Comparison of ENCODE assay signal across 20 cellular contexts in the genomic region with DNA sequence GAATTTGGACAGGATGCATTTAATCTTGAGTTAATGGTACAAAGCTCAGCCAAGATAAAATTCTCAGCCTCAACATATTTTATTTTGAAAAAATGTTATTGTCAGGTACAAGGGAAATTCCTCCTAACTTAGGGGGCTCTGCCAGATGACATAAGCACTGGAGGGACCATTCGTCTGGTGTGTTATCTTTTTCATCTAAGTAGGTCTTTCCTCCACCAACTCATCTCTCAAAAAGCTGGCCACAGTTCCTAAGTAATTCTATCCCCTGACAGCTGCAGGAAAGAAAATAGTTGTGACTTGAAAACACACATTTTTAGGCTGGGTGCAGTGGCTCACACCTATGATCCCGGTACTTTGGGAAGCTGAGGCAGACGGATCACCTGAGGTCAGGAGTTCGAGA. TPM values are rescaled to one million over a fixed set of nuclear protein-coding genes. Genes with fewer than 3 reads are reported as not detected.
DNase-seq lines count a peak whose midpoint lies in the region; ATAC-seq, FAIRE-seq and TF ChIP-seq lines count a peak whose summit lies in the region.
"Had no signal": no experiment of that assay in that cellular context is flagged by ENCODE, and none has a peak within 500 bp of the region (broad histone marks: within the 10 kb centered on the region; RNA-seq: fewer than 3 reads in every experiment).

No MANE protein-coding gene starts in this region.

- H3K9ac ChIP-seq in kidney (ENCODE audit: low read length in 2 of 2), result no peak overlapping the region

- no peaks in the 10 kb centered on the region for H3K9me2 ChIP-seq in GM23338 (ENCODE audit: insufficient read depth)

- H3K4me1 ChIP-seq in GM23338 (ENCODE audit: insufficient read depth) (no peaks in the 10 kb centered on the region), SJCRH30 (peaks cover 66% of the 10 kb centered on the region), kidney (ENCODE audit: control insufficient read depth in 1 of 2, insufficient read depth in 1 of 2, low read depth in 1 of 2, low read length in 2 of 2) (peaks cover 9 to 10% of the 10 kb centered on the region in 2 donors)

- H3K4me3 Mint-ChIP-seq in GM23338, result no peak overlapping the region
- no peak overlapping the region for H3K4me3 Mint-ChIP-seq in type B pancreatic cell
- H3K4me3 Mint-ChIP-seq: CD4-positive, CD25-positive, alpha-beta regulatory T cell; IgD-negative memory B cell had no signal

- no peak for ATAC-seq in GM23338
- ATAC-seq in GM21381 (IDR thresholded peaks at IDR 0.05; ENCODE audit: unreplicated experiment), result no peak
- ATAC-seq: GM12878, HCT116 had no signal

- H3K36me3 Mint-ChIP-seq in GM23338 (ENCODE audit: low read depth), result no peaks in the 10 kb centered on the region
- H3K36me3 Mint-ChIP-seq in type B pancreatic cell, result no peaks in the 10 kb centered on the region
- H3K36me3 Mint-ChIP-seq: CD4-positive, CD25-positive, alpha-beta regulatory T cell; IgD-negative memory B cell had no signal

- H3K4me3 ChIP-seq in GM23338, result no peak overlapping the region
- H3K4me3 ChIP-seq in SJCRH30, result no peak overlapping the region
- H3K4me3 ChIP-seq in kidney (ENCODE audit: low read length in 2 of 2), result no peak overlapping the region
- H3K4me3 ChIP-seq: GM12878 had no signal

- intact Hi-C loops in kidney (cut with DNase I), result no loop called here

- peak overlapping the region; percentile 84; the same call in 1 of the 2 replicates for H2AFZ ChIP-seq in GM23338

- H3K27ac ChIP-seq in GM23338 (ENCODE audit: low read depth) (no peak overlapping the region), SJCRH30 (peak overlapping the region; percentile 86), kidney (ENCODE audit: low read depth in 2 of 2, low read length in 2 of 2) (no peak overlapping the region)

- no peaks in the 10 kb centered on the region for H4K20me1 ChIP-seq in GM23338 (replicated peaks; ENCODE audit: insufficient read depth)

- H3K79me2 ChIP-seq in GM23338 (replicated peaks; ENCODE audit: insufficient read depth), result no peaks in the 10 kb centered on the region

- DNase-seq in GM23338 (ENCODE audit: low spot score) (no peak), SJCRH30 (peak; percentile 87 to 98), middle frontal gyrus (ENCODE audit: extremely low spot score, low spot score) (peak; percentile 5), type B pancreatic cell (ENCODE audit: extremely low spot score, unreplicated experiment) (no peak), kidney (no peak), NCI-H2029 (lab: John Stamatoyannopoulos, UW) (no peak)
- DNase-seq: CD4-positive, CD25-positive, alpha-beta regulatory T cell; Karpas-422; NCI-H1417; NCI-H187 treated with DMSO at 0.1 percent for 48 hours; NCI-H510A treated with DMSO at 0.1 percent for 48 hours; NCI-H748 treated with DMSO at 0.1 percent for 48 hours; SIG-M5 had no signal

- TF ChIP-seq CTCF in GM23338 (conservative IDR thresholded peaks at IDR 0.05; ENCODE audit: low read depth in 2 of 2), result no peak
- TF ChIP-seq CTCF in type B pancreatic cell (conservative IDR thresholded peaks at IDR 0.05), result no peak
- no peak for TF ChIP-seq CTCF in kidney (IDR thresholded peaks at IDR 0.05; ENCODE audit: borderline replicate concordance, extremely low read depth, insufficient read depth)

- H3K27me3 ChIP-seq in GM23338 (ENCODE audit: insufficient read depth) (no peaks in the 10 kb centered on the region), SJCRH30 (no peaks in the 10 kb centered on the region)

- peaks cover 4% of the 10 kb centered on the region; the same call in 1 of the 3 replicates for H3K4me1 Mint-ChIP-seq in GM23338
- peaks cover 16% of the 10 kb centered on the region for H3K4me1 Mint-ChIP-seq in type B pancreatic cell (ENCODE audit: unreplicated experiment)
- H3K4me1 Mint-ChIP-seq: CD4-positive, CD25-positive, alpha-beta regulatory T cell; IgD-negative memory B cell had no signal

- no peak overlapping the region for H3K4me2 ChIP-seq in GM23338

- H3K9me3 ChIP-seq in SJCRH30 (replicated peaks) (no peaks in the 10 kb centered on the region), kidney (ENCODE audit: control insufficient read depth in 1 of 2, low read length in 2 of 2) (no peaks in the 10 kb centered on the region)

- H3K36me3 ChIP-seq in GM23338 (ENCODE audit: insufficient read depth) (no peaks in the 10 kb centered on the region), SJCRH30 (no peaks in the 10 kb centered on the region), kidney (ENCODE audit: control insufficient read depth in 1 of 2, insufficient read depth in 2 of 2, low read length in 2 of 2) (no peaks in the 10 kb centered on the region)

- H3K27ac Mint-ChIP-seq in GM23338 (no peak overlapping the region), type B pancreatic cell (peak overlapping the region; percentile 23)
- H3K27ac Mint-ChIP-seq: CD4-positive, CD25-positive, alpha-beta regulatory T cell; IgD-negative memory B cell had no signal

- H3F3A ChIP-seq in GM23338 (replicated peaks; ENCODE audit: low read depth), result 0 out of 2 replicates have a peak, but pooled peaks cover 2% of the 10 kb centered on the region

- H3K9me3 Mint-ChIP-seq in GM23338 (no peaks in the 10 kb centered on the region; the same call in 1 of the 3 replicates), type B pancreatic cell (no peaks in the 10 kb centered on the region)

- FAIRE-seq in kidney (lab: Jason Lieb, UNC), result no peak
- FAIRE-seq: GM12878, H1 had no signal

- H3K27me3 Mint-ChIP-seq in GM23338 (ENCODE audit: insufficient read depth, low read depth, poor library complexity) (peaks cover 13% of the 10 kb centered on the region), type B pancreatic cell (peaks cover 8% of the 10 kb centered on the region)
- H3K27me3 Mint-ChIP-seq: CD4-positive, CD25-positive, alpha-beta regulatory T cell had no signal

TF ChIP-seq in GM23338, 12 proteins besides CTCF, POLR2A, EP300 and RAD21 (continues in another document):
- TF ChIP-seq NANOG (IDR thresholded peaks at IDR 0.05; ENCODE audit: borderline replicate concordance) (no peak), ZNF331 (CRISPR knock-in tag; IDR thresholded peaks at IDR 0.05; ENCODE audit: low read depth) (no peak), JUNB (IDR thresholded peaks at IDR 0.05; ENCODE audit: unreplicated experiment) (no peak), POLR2AphosphoS5 (IDR thresholded peaks at IDR 0.05; ENCODE audit: low read depth) (no peak)

RNA-seq across cellular contexts. Expression of gene MYCN, which starts 25.4 kb away (rescaled TPM):
- 145 and 161 TPM in 2 replicates for total RNA-seq in GM23338 (2014; rRNA removed; shearing (Covaris generic))
- polyA plus RNA-seq in GM23338 (2016; fragmentation: Nextera tagmentation; extraction: Ambion mirVana), result 50.8 and 60.8 TPM in 2 replicates
- total RNA-seq in SJCRH30 (2014; rRNA removed; shearing (Covaris generic)), result 185 and 190 TPM in 2 replicates
- 24.6 and 68.3 TPM in 2 replicates for total RNA-seq in type B pancreatic cell (ENCODE audit: low replicate concordance)
- 1.7 TPM for total RNA-seq in kidney
- polyA plus RNA-seq in kidney (ENCODE audit: insufficient read depth, low read depth, low replicate concordance), result 2.2 TPM
- total RNA-seq: GM12878, MCF 10A had no signal
- polyA plus RNA-seq: BJ, GM12878, IgD-negative memory B cell had no signal

Comparison
In these comparisons a context has a peak if more than half of its experiments do, and no peak if none do; other contexts are left out.
1. DNase-seq: peak in SJCRH30 (2 of 2) and middle frontal gyrus (single experiment); none in GM23338 (single experiment), type B pancreatic cell (single experiment), kidney (single experiment) and NCI-H2029 (single experiment).